22 cellular contexts compared by ENCODE assay signal in genomic region chr9:5563417-5563815, GRCh38. TPM values are rescaled to one million over a fixed set of nuclear protein-coding genes. Genes with fewer than 3 reads are reported as not detected.
DNase-seq lines count a peak whose midpoint lies in the region; ATAC-seq, FAIRE-seq and TF ChIP-seq lines count a peak whose summit lies in the region.
"Had no signal": no experiment of that assay in that cellular context is flagged by ENCODE, and none has a peak within 500 bp of the region (broad histone marks: within the 10 kb centered on the region; RNA-seq: fewer than 3 reads in every experiment).

No MANE protein-coding gene starts in this region.

- peaks cover 21% of the 10 kb centered on the region for H3K4me1 Mint-ChIP-seq in astrocyte (ENCODE audit: low read depth, unreplicated experiment)
- peaks cover 25 to 47% (median 34%) of the 10 kb centered on the region in 4 donors for H3K4me1 Mint-ChIP-seq in naive thymus-derived CD8-positive, alpha-beta T cell

- no peak for TF ChIP-seq CTCF in astrocyte (IDR thresholded peaks at IDR 0.05; ENCODE audit: insufficient read depth, low read depth, low read length)

- no peaks in the 10 kb centered on the region for H3K27me3 ChIP-seq in BLaER1 treated with 17β-estradiol and CSF1 and Interleukin-3, amounts not matched to agents 10 nM and 100 nM
- H3K27me3 ChIP-seq in astrocyte (ENCODE audit: insufficient read depth, low read length): no peaks in the 10 kb centered on the region

- no peak overlapping the region for H2AFZ ChIP-seq in astrocyte (ENCODE audit: low read depth, low read length)

- H3K9ac ChIP-seq in BLaER1 treated with 17β-estradiol and CSF1 and Interleukin-3, amounts not matched to agents 10 nM and 100 nM: peak overlapping the region in 1 of 11 experiments; percentile 15; a peak in 1 of 22 replicates
- H3K9ac ChIP-seq in astrocyte (ENCODE audit: low read length): peak overlapping the region; percentile 26
- H3K9ac ChIP-seq: SK-N-SH had no signal

- H3K9me3 ChIP-seq in BLaER1 treated with 17β-estradiol and CSF1 and Interleukin-3, amounts not matched to agents 10 nM and 100 nM (replicated peaks in 1 of 11): peaks cover 0 to 9% (median 6%) of the 10 kb centered on the region in 11 experiments; a peak in 6 of 22 replicates
- no peaks in the 10 kb centered on the region for H3K9me3 ChIP-seq in astrocyte (ENCODE audit: insufficient read depth, low read depth, low read length)
- H3K9me3 ChIP-seq: SK-N-SH had no signal

- POLR2A ChIA-PET in naive thymus-derived CD8-positive, alpha-beta T cell (lab: Charles Lee): interaction anchor here (0.7 to 1.7 kb wide), 3 partner anchors 8 to 113 kb away, joined by 3 to 6 read pairs (median 4); partner anchors contain the start of gene CD274

- no peaks in the 10 kb centered on the region for H3K79me2 ChIP-seq in astrocyte (ENCODE audit: insufficient read depth, low read length)

- FAIRE-seq in GM18507 (lab: Jason Lieb, UNC) (peak; percentile 42), astrocyte (lab: Jason Lieb, UNC) (no peak)
- FAIRE-seq: TTC549 had no signal

- H3K36me3 ChIP-seq in BLaER1 treated with 17β-estradiol and CSF1 and Interleukin-3, amounts not matched to agents 10 nM and 100 nM: 0 out of 22 replicates have a peak, but pooled peaks cover 0 to 4% (median 0%) of the 10 kb centered on the region in 11 experiments
- peaks cover 2% of the 10 kb centered on the region for H3K36me3 ChIP-seq in astrocyte (ENCODE audit: insufficient read depth, low read length)

- peak overlapping the region; percentile 48 for H3K27ac Mint-ChIP-seq in astrocyte (ENCODE audit: unreplicated experiment)
- H3K27ac Mint-ChIP-seq in naive thymus-derived CD8-positive, alpha-beta T cell: peak overlapping the region in 6 of 10 donors; percentile 0 to 42 (median 31)
- H3K27ac Mint-ChIP-seq: effector memory CD8-positive, alpha-beta T cell; IgD-negative memory B cell had no signal

- H3K27ac ChIP-seq in BLaER1 treated with 17β-estradiol and CSF1 and Interleukin-3, amounts not matched to agents 10 nM and 100 nM: peak overlapping the region in 8 of 11 experiments; percentile 3 to 63 (median 22); a peak in 10 of 22 replicates
- H3K27ac ChIP-seq in astrocyte (ENCODE audit: low read depth, low read length): peak overlapping the region; percentile 52

- no peak overlapping the region for H3K4me3 ChIP-seq in BLaER1 treated with 17β-estradiol and CSF1 and Interleukin-3, amounts not matched to agents 10 nM and 100 nM
- H3K4me3 ChIP-seq in astrocyte (ENCODE audit: insufficient read depth, low read depth, low read length): no peak overlapping the region

- no peaks in the 10 kb centered on the region for H3K27me3 Mint-ChIP-seq in astrocyte (ENCODE audit: low read depth, unreplicated experiment)
- no peaks in the 10 kb centered on the region for H3K27me3 Mint-ChIP-seq in naive thymus-derived CD8-positive, alpha-beta T cell
- H3K27me3 Mint-ChIP-seq: effector memory CD8-positive, alpha-beta T cell; IgD-negative memory B cell had no signal

- H3K4me3 Mint-ChIP-seq in astrocyte (ENCODE audit: unreplicated experiment): no peak overlapping the region
- no peak overlapping the region for H3K4me3 Mint-ChIP-seq in naive thymus-derived CD8-positive, alpha-beta T cell
- H3K4me3 Mint-ChIP-seq: effector memory CD8-positive, alpha-beta T cell; IgD-negative memory B cell had no signal

- ATAC-seq in naive thymus-derived CD8-positive, alpha-beta T cell: no peak
- no peak for ATAC-seq in GM18498 (IDR thresholded peaks at IDR 0.05; ENCODE audit: unreplicated experiment)
- ATAC-seq: effector memory CD8-positive, alpha-beta T cell; Panc1 had no signal

- peak overlapping the region in 5 of 11 experiments; percentile 44 to 67 (median 52); a peak in 11 of 22 replicates for H3K4me2 ChIP-seq in BLaER1 treated with 17β-estradiol and CSF1 and Interleukin-3, amounts not matched to agents 10 nM and 100 nM
- peak overlapping the region; percentile 49 for H3K4me2 ChIP-seq in astrocyte (ENCODE audit: low read length)
- H3K4me2 ChIP-seq: SK-N-SH had no signal

- peaks cover 21 to 80% (median 46%) of the 10 kb centered on the region in 10 experiments for H3K4me1 ChIP-seq in BLaER1 treated with 17β-estradiol and CSF1 and Interleukin-3, amounts not matched to agents 10 nM and 100 nM
- peaks cover 17% of the 10 kb centered on the region for H3K4me1 ChIP-seq in astrocyte (ENCODE audit: insufficient read depth, low read length)

- peaks cover 6% of the 10 kb centered on the region for H3K36me3 Mint-ChIP-seq in astrocyte (ENCODE audit: low read depth, unreplicated experiment)
- H3K36me3 Mint-ChIP-seq in naive thymus-derived CD8-positive, alpha-beta T cell: peaks cover 0 to 3% (median 0%) of the 10 kb centered on the region in 3 donors

- no peak for DNase-seq in GM18507 (ENCODE audit: extremely low spot score, insufficient read length, low read depth)
- DNase-seq in astrocyte (ENCODE audit: low read depth): peak; percentile 57
- no peak for DNase-seq in naive thymus-derived CD8-positive, alpha-beta T cell
- no peak for DNase-seq in NCI-H2029 treated with DMSO at 0.1 percent for 48 hours (lab: John Stamatoyannopoulos, UW)
- no peak for DNase-seq in mesenteric fat pad (ENCODE audit: low spot score)
- no peak for DNase-seq in SHP77 treated with DMSO at 0.1 percent for 48 hours (lab: John Stamatoyannopoulos, UW)
- DNase-seq: activated CD4-positive, alpha-beta T cell treated with anti-CD3 and anti-CD28 coated beads, Interleukin-2, amount 50 U/mL, for 4 hours; activated T-cell treated with anti-CD3 and anti-CD28 coated beads, Interleukin-2, amount 50 U/mL, for 48 hours; effector memory CD8-positive, alpha-beta T cell; H7; hypothalamus; kidney glomerular epithelial cell; NCI-H1694; NCI-H2227 treated with DMSO at 0.1 percent for 48 hours; SK-N-SH; stimulated activated CD4-positive, alpha-beta T cell treated with anti-CD3 and anti-CD28 coated beads, Interleukin-2, amount 100 ng/mL, for 24 hours had no signal

- peaks cover 5% of the 10 kb centered on the region for H3K9me3 Mint-ChIP-seq in astrocyte (ENCODE audit: unreplicated experiment)
- peaks cover 0 to 3% (median 0%) of the 10 kb centered on the region in 9 donors for H3K9me3 Mint-ChIP-seq in naive thymus-derived CD8-positive, alpha-beta T cell
- H3K9me3 Mint-ChIP-seq: effector memory CD8-positive, alpha-beta T cell had no signal

- no peaks in the 10 kb centered on the region for H4K20me1 ChIP-seq in BLaER1 treated with 17β-estradiol and CSF1 and Interleukin-3, amounts not matched to agents 10 nM and 100 nM
- no peaks in the 10 kb centered on the region for H4K20me1 ChIP-seq in astrocyte (ENCODE audit: insufficient read depth, low read length)

RNA-seq across cellular contexts. Expression of gene PDCD1LG2, which starts 53.1 kb away (rescaled TPM):
- total RNA-seq in astrocyte (8.8 and 9.4 TPM in 2 replicates), mesenteric fat pad (3.6 TPM)
- total RNA-seq in naive thymus-derived CD8-positive, alpha-beta T cell: not detected
- polyA plus RNA-seq in naive thymus-derived CD8-positive, alpha-beta T cell: not detected
- total RNA-seq: H7, mononuclear cell had no signal
